24 cellular contexts compared by ENCODE assay signal in genomic region chr5:21165344-21165743, GRCh38.
"Had no signal": no experiment of that assay in that cellular context is flagged by ENCODE, and none has a peak within 500 bp of the region (broad histone marks: within the 10 kb centered on the region; RNA-seq: fewer than 3 reads in every experiment).

No MANE protein-coding gene starts in this region.

- H3K9ac ChIP-seq: SK-N-SH had no signal

- DNase-seq: IMR-90, Karpas-422, KG1, MG63, NCI-H1092, NCI-H1105 treated with DMSO at 0.1 percent for 48 hours, NCI-H1417 treated with DMSO at 0.1 percent for 48 hours, NCI-H146, NCI-H1694 treated with DMSO at 0.1 percent for 48 hours, NCI-H1930, NCI-H2081, NCI-H2107, NCI-H226, NCI-H446, NCI-H510A, NCI-H524 treated with DMSO at 0.1 percent for 48 hours, NCI-H69, NCI-H774, PC-3, SHP77, SK-N-SH had no signal

- H3K27me3 ChIP-seq: MG63 had no signal

- ATAC-seq: HepG2, Panc1, PC-3 had no signal

- H3K4me3 ChIP-seq: MG63 had no signal

- H3K36me3 ChIP-seq: MG63 had no signal

- H3K27ac ChIP-seq: RWPE1 had no signal

- H3K9me3 ChIP-seq: MG63, SK-N-SH had no signal
